8 cellular contexts compared by ENCODE assay signal in genomic region chr2:949894-950626, GRCh38. TPM values are rescaled to one million over a fixed set of nuclear protein-coding genes. Genes with fewer than 3 reads are reported as not detected.
DNase-seq lines count a peak whose midpoint lies in the region; ATAC-seq and TF ChIP-seq lines count a peak whose summit lies in the region.

No MANE protein-coding gene starts in this region.

- ATAC-seq in esophagus mucosa = peak; percentile 22
- no peak for ATAC-seq in HG02588 (IDR thresholded peaks at IDR 0.05; ENCODE audit: unreplicated experiment)
- ATAC-seq in GM21381 (IDR thresholded peaks at IDR 0.05; ENCODE audit: unreplicated experiment) = no peak

- H3K4me3 ChIP-seq in GM08714 (ENCODE audit: low read length) (peak overlapping the region; percentile 58), prostate gland (peak overlapping the region; percentile 41 to 71)

- no peak for TF ChIP-seq POLR2A in prostate gland (IDR thresholded peaks at IDR 0.05)

- no peaks in the 10 kb centered on the region for H3K4me1 ChIP-seq in prostate gland (replicated peaks)

- under 1% methylated on average over 55 of the region's 61 CpGs for WGBS in prostate gland

- no peaks in the 10 kb centered on the region for H3K36me3 ChIP-seq in prostate gland

- no peaks in the 10 kb centered on the region for H3K27me3 ChIP-seq in prostate gland (replicated peaks; ENCODE audit: insufficient read depth)

- DNase-seq in NCI-H748 (lab: John Stamatoyannopoulos, UW; ENCODE audit: unreplicated experiment) (peak; percentile 62), prostate gland (ENCODE audit: low spot score) (no peak), hypothalamus (lab: John Stamatoyannopoulos, UW) (no peak)
- no peak for DNase-seq in stimulated activated CD4-positive, alpha-beta T cell treated with anti-CD3 and anti-CD28 coated beads, Interleukin-4, amount 100 ng/mL, for 4 hours

- H3K27ac ChIP-seq in prostate gland = peak overlapping the region in 1 of 2 donors; percentile 57

- intact Hi-C loops in prostate gland (cut with DNase I) = loop anchor here (5.0 kb wide), 1 partner anchor 597 kb away; no protein-coding TSS in a partner anchor

- no peak for TF ChIP-seq CTCF in prostate gland (IDR thresholded peaks at IDR 0.05)

- H3K9me3 ChIP-seq in prostate gland = no peaks in the 10 kb centered on the region

RNA-seq across cellular contexts. Expression of gene SNTG2, which starts 0.6 kb away (rescaled TPM):
- total RNA-seq in esophagus mucosa (0.60 TPM), prostate gland (1 to 10 TPM; 2.0 to 5.0 TPM)
